In genomic region chr13:21465710-21466160, GRCh38 we compare ENCODE assay signal across 19 cellular contexts. TPM values are rescaled to one million over a fixed set of nuclear protein-coding genes. Genes with fewer than 3 reads are reported as not detected.
DNase-seq lines count a peak whose midpoint lies in the region; ATAC-seq and TF ChIP-seq lines count a peak whose summit lies in the region.
"Had no signal": no experiment of that assay in that cellular context is flagged by ENCODE, and none has a peak within 500 bp of the region (broad histone marks: within the 10 kb centered on the region; RNA-seq: fewer than 3 reads in every experiment).

No MANE protein-coding gene starts in this region.

- H3K27me3 ChIP-seq in lung (ENCODE audit: control insufficient read depth, insufficient read depth) (no peaks in the 10 kb centered on the region), thyroid gland (no peaks in the 10 kb centered on the region)
- H3K27me3 ChIP-seq: BLaER1, sigmoid colon, SJCRH30 had no signal

- intact Hi-C loops in thyroid gland (cut with DNase I) (no loop called here), posterior vena cava (cut with DNase I) (loop anchor here in 1 of 2 donors (1.0 kb wide), 1 partner anchor 23 kb away; no protein-coding TSS in a partner anchor)

- H3K9me3 ChIP-seq in lung (ENCODE audit: control insufficient read depth in 2 of 2, insufficient read depth in 1 of 2, low read length in 1 of 2) (no peaks in the 10 kb centered on the region), thyroid gland (no peaks in the 10 kb centered on the region)
- H3K9me3 ChIP-seq: sigmoid colon, thoracic aorta had no signal

- peak; percentile 66 for ATAC-seq in lung (ENCODE audit: insufficient read depth, low FRiP score)
- ATAC-seq: effector memory CD8-positive, alpha-beta T cell had no signal

- no peaks in the 10 kb centered on the region for H3K4me1 ChIP-seq in lung (ENCODE audit: control insufficient read depth in 2 of 2, insufficient read depth in 2 of 2, low read length in 2 of 2)
- no peaks in the 10 kb centered on the region for H3K4me1 ChIP-seq in thyroid gland
- H3K4me1 ChIP-seq: BLaER1, sigmoid colon, SJCRH30 had no signal

- H3K4me3 ChIP-seq in lung (no peak overlapping the region), thyroid gland (replicated peaks in 1 of 3) (no peak overlapping the region)
- H3K4me3 ChIP-seq: BLaER1, sigmoid colon, SJCRH30, thoracic aorta had no signal

- no peaks in the 10 kb centered on the region for H3K36me3 ChIP-seq in lung (ENCODE audit: control insufficient read depth in 2 of 2, insufficient read depth in 2 of 2, low read length in 2 of 2)
- H3K36me3 ChIP-seq in thyroid gland, result no peaks in the 10 kb centered on the region
- H3K36me3 ChIP-seq: BLaER1, sigmoid colon, SJCRH30, thoracic aorta had no signal

- WGBS in lung, 2 donors, result 45 to 68% methylated on average over 9 of the region's 9 CpGs
- 34 to 43% methylated on average over 9 of the region's 9 CpGs for WGBS in thyroid gland, 2 donors

- no peak for TF ChIP-seq POLR2A in thyroid gland (IDR thresholded peaks at IDR 0.05)

- DNase-seq in NCI-H1417 (lab: John Stamatoyannopoulos, UW) (peak in 2 of 3 experiments; percentile 12 to 28), NCI-H1417 treated with DMSO at 0.1 percent for 48 hours (lab: John Stamatoyannopoulos, UW) (no peak), lung (ENCODE audit: low spot score) (no peak), thyroid gland (peak in 1 of 2 donors; percentile 27), T-helper 9 cell (no peak), posterior vena cava (ENCODE audit: low spot score) (no peak)
- DNase-seq in activated naive CD4-positive, alpha-beta T cell (lab: John Stamatoyannopoulos, UW), result no peak
- DNase-seq: activated CD4-positive, alpha-beta T cell treated with anti-CD3 and anti-CD28 coated beads for 4 hours; activated naive CD8-positive, alpha-beta T cell treated with anti-CD3 and anti-CD28 coated beads for 36 hours; effector memory CD8-positive, alpha-beta T cell; NCI-H2171 treated with DMSO at 0.1 percent for 48 hours; sigmoid colon; SJCRH30; stimulated activated CD4-positive, alpha-beta T cell treated with anti-CD3 and anti-CD28 coated beads, Interleukin-2, amount 100 ng/mL, for 24 hours; T1000 had no signal

- H3K27ac ChIP-seq in angular gyrus (ENCODE audit: low read depth, low read length), result peak overlapping the region; percentile 48
- H3K27ac ChIP-seq in lung (ENCODE audit: low read depth in 1 of 2, low read length in 1 of 2), result peak overlapping the region in 1 of 2 donors; percentile 63
- H3K27ac ChIP-seq in thyroid gland, result peak overlapping the region in 2 of 3 donors; percentile 14 to 15
- H3K27ac ChIP-seq: 22Rv1, BLaER1, sigmoid colon, SJCRH30, thoracic aorta had no signal

- TF ChIP-seq CTCF in lung (IDR thresholded peaks at IDR 0.05; ENCODE audit: control extremely low read depth, extremely low read depth) (no peak), thyroid gland (IDR thresholded peaks at IDR 0.05) (no peak)

RNA-seq across cellular contexts. Expression of gene ZDHHC20, which starts 6.6 kb away (rescaled TPM):
- total RNA-seq in lung (100 to 1,000 TPM in 1 of 2 donors, 10 to 100 TPM in 1; 58.8 to 153 TPM), thyroid gland (10 to 100 TPM; 75.8 to 90.2 (median 79.3) TPM), posterior vena cava (10 to 100 TPM; 57.6 to 60.4 TPM)
- 10 to 100 TPM; 22.8 to 35.1 TPM for polyA plus RNA-seq in lung

Comparison
In these comparisons a context has a peak if more than half of its experiments do, and no peak if none do; other contexts are left out.
1. DNase-seq: peak in NCI-H1417 (2 of 3); none in NCI-H1417 treated with DMSO at 0.1 percent for 48 hours (single experiment), lung (single experiment), T-helper 9 cell (single experiment), activated naive CD4-positive, alpha-beta T cell (0 of 4) and posterior vena cava (single experiment).